Comparison of ENCODE assay signal across 13 cellular contexts in the genomic region with DNA sequence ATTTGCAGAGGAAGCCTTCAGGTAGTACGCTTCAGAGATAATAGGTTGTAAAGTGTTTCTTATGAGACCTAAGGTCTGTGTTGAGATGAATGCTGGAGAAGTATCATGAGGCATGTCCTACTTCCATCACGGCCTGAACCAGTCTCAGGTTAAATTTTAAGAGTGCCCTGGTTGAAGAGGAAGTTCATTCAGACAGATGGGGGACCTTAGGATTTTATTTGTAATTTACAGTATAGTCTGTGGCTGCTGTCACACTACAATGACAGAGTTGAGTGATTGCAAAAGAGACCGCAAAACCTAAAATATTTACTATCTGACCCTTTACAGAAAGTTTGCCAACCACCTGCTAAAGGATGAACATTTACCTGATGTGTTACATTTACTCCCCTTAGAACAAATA.
"Had no signal": no experiment of that assay in that cellular context is flagged by ENCODE, and none has a peak within 500 bp of the region (broad histone marks: within the 10 kb centered on the region; RNA-seq: fewer than 3 reads in every experiment).

No MANE protein-coding gene starts in this region.

- H3K4me3 ChIP-seq: left ventricle myocardium inferior, mucosa of descending colon had no signal

- H3K36me3 Mint-ChIP-seq: activated naive CD8-positive, alpha-beta T cell treated with anti-CD3 and anti-CD28 coated beads, Interleukin-2, amount 10 ng/mL, durations not matched to agents 7 days and 5 days had no signal

- H3K4me1 Mint-ChIP-seq: activated naive CD8-positive, alpha-beta T cell treated with anti-CD3 and anti-CD28 coated beads, Interleukin-2, amount 10 ng/mL, durations not matched to agents 7 days and 5 days had no signal

- H3K4me1 ChIP-seq: left ventricle myocardium inferior had no signal

- H3K27ac ChIP-seq: brain microvascular endothelial cell, left ventricle myocardium inferior had no signal

- H3K9me3 ChIP-seq: mucosa of descending colon had no signal

- H3K27me3 ChIP-seq: brain microvascular endothelial cell had no signal

- DNase-seq: activated CD4-positive, alpha-beta T cell treated with anti-CD3 and anti-CD28 coated beads, Interleukin-2, amount 50 U/mL, for 1 hour; activated naive CD4-positive, alpha-beta T cell; activated naive CD8-positive, alpha-beta T cell treated with anti-CD3 and anti-CD28 coated beads, Interleukin-2, amount 10 ng/mL, durations not matched to agents 7 days and 5 days; brain microvascular endothelial cell; cortex of kidney; effector CD8-positive, alpha-beta T cell; foreskin fibroblast; hippocampal formation; left ventricle myocardium inferior; mucosa of descending colon; naive thymus-derived CD8-positive, alpha-beta T cell; stimulated activated CD4-positive, alpha-beta T cell treated with anti-CD3 and anti-CD28 coated beads, Interleukin-1b, Interleukin-23, amount 100 ng/mL, for 48 hours had no signal

- ATAC-seq: mucosa of descending colon; naive thymus-derived CD8-positive, alpha-beta T cell had no signal

- H3K36me3 ChIP-seq: brain microvascular endothelial cell, left ventricle myocardium inferior had no signal

- H3K27me3 Mint-ChIP-seq: central memory CD8-positive, alpha-beta T cell had no signal

- H3K4me3 Mint-ChIP-seq: activated naive CD8-positive, alpha-beta T cell treated with anti-CD3 and anti-CD28 coated beads, Interleukin-2, amount 10 ng/mL, durations not matched to agents 7 days and 5 days; central memory CD8-positive, alpha-beta T cell; naive thymus-derived CD8-positive, alpha-beta T cell had no signal
